Comparison of ENCODE assay signal across 1 cellular context in the genomic region with DNA sequence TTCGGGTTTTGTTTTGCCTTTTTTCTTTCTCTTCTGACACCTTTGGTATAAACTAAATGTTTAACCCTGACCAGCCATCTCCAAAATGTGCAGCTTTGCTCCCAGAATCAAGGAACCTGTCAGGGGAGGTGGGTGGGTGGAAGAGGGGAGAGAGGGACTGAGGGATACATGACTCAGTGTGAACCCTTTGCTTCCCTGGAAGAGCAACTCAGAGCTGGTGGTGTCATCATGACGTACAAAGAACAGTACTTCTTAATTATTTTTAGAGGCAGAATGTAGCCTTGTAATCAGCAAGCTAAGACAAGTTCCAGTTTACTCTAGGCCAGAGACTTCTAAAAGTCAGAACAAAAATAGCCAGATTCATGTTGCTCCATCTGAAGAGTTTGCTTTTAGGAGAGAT.
TF ChIP-seq lines count a peak whose summit lies in the region.

No MANE protein-coding gene starts in this region.

TF ChIP-seq in K562, 482 proteins besides CTCF, POLR2A, EP300 and RAD21 (continued from another document):
- no peak for TF ChIP-seq FUS (optimal IDR thresholded peaks at IDR 0.05; ENCODE audit: low read depth, low read length)
- TF ChIP-seq MIER1 (IDR thresholded peaks at IDR 0.05; ENCODE audit: low read depth), result no peak
- no peak for TF ChIP-seq NCOA2 (IDR thresholded peaks at IDR 0.05; ENCODE audit: partially characterized antibody in 2 of 2)
TF ChIP-seq in K562: peak in this region for 3.
